9 cellular contexts compared by ENCODE assay signal in the genomic region with DNA sequence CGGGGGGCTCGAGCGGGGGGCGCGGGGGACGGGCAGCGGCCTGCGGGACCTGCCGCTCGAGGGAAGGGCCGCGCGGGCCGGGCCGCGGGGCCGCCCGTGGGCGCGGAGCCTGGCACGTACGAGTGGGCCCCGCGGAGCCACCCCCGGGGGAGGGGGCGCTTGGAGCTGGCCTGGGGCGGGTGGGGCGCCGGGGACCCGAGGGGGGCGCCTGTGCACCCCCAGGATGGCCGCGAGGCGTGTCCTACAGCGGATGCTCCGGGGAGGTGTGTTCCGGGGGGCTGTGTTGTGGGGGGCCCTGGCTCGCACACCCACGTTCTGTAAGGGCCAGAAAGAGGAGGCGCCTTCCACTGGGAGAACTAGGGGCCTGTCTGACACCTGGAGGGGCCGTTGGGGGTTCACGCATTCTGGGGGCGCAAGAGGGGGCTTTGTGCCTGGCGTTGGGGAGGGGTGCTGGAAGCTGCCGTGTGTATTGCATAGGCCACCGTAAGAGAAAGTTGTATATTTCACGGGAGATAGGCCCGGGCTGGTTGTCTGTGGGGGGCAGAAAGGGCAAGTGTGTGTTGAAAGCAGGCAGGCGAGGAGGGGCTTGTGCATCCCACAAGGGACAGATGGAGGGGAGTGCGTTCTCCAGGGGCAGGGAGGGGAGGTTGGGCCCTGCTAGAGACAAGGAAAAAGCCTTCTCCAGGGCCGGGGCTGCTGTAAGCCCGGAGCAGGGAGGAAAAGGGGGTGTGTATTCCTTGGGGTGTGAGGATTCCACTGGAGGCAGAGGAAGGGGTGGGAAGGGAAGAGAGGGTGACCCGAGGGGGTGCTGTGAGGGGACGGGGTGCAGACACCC. TPM values are rescaled to one million over a fixed set of nuclear protein-coding genes. Genes with fewer than 3 reads are reported as not detected.
DNase-seq lines count a peak whose midpoint lies in the region; ATAC-seq and TF ChIP-seq lines count a peak whose summit lies in the region.
"Had no signal": no experiment of that assay in that cellular context is flagged by ENCODE, and none has a peak within 500 bp of the region (broad histone marks: within the 10 kb centered on the region; RNA-seq: fewer than 3 reads in every experiment).

No MANE protein-coding gene starts in this region.

- no peaks in the 10 kb centered on the region for H3K9me3 ChIP-seq in cardiac muscle cell (ENCODE audit: low read depth)

- no peaks in the 10 kb centered on the region for H3K27me3 ChIP-seq in cardiac muscle cell

- H3K36me3 Mint-ChIP-seq in IgD-negative memory B cell = peaks cover under 1% of the 10 kb centered on the region
- H3K36me3 Mint-ChIP-seq in MCF 10A (ENCODE audit: insufficient read depth, unreplicated experiment) = peaks cover 7% of the 10 kb centered on the region
- H3K36me3 Mint-ChIP-seq in mesothelial cell of epicardium = peaks cover 7% of the 10 kb centered on the region

- no peak overlapping the region for H3K27ac ChIP-seq in cardiac muscle cell

- no TSS peak for BruUV-seq in MCF 10A (replicated peaks; lab: Mats Ljungman, UMichigan)

- H3K27me3 Mint-ChIP-seq in IgD-negative memory B cell (peaks cover 22% of the 10 kb centered on the region), MCF 10A (ENCODE audit: insufficient read depth, unreplicated experiment) (no peaks in the 10 kb centered on the region), mesothelial cell of epicardium (ENCODE audit: low read depth) (peaks cover 8% of the 10 kb centered on the region)

- H3K4me3 Mint-ChIP-seq in IgD-negative memory B cell = peak overlapping the region; percentile 58 to 83 (median 75)
- H3K4me3 Mint-ChIP-seq in MCF 10A (ENCODE audit: unreplicated experiment) = peak overlapping the region; percentile 67
- H3K4me3 Mint-ChIP-seq in mesothelial cell of epicardium = peak overlapping the region; percentile 88

- CTCF ChIA-PET in MCF 10A (lab: Yijun Ruan, JAX) = interaction anchor here (0.5 to 2.0 kb wide), 21 partner anchors 8 to 188 kb away, joined by 3 to 14 read pairs (median 3); a partner anchor contains a TSS

- peaks cover under 1 to 2% (median under 1%) of the 10 kb centered on the region in 3 donors for H3K9me3 Mint-ChIP-seq in IgD-negative memory B cell
- no peaks in the 10 kb centered on the region for H3K9me3 Mint-ChIP-seq in MCF 10A (ENCODE audit: unreplicated experiment)
- peaks cover 1% of the 10 kb centered on the region for H3K9me3 Mint-ChIP-seq in mesothelial cell of epicardium

- H3K4me1 ChIP-seq in cardiac muscle cell (ENCODE audit: low read depth) = peaks cover 7% of the 10 kb centered on the region

- peak overlapping the region; percentile 98 for H3K4me3 ChIP-seq in cardiac muscle cell

- POLR2A ChIA-PET in MCF 10A (lab: Yijun Ruan, JAX) = interaction anchor here (0.7 kb wide), 1 partner anchor 127 kb away, joined by 3 read pairs; no protein-coding TSS in a partner anchor

- TF ChIP-seq CTCF in cardiac muscle cell (IDR thresholded peaks at IDR 0.05; ENCODE audit: low read depth, low read length) = no peak
- no peak for TF ChIP-seq CTCF in MCF 10A (IDR thresholded peaks at IDR 0.05; ENCODE audit: unreplicated experiment)
- TF ChIP-seq CTCF in mesothelial cell of epicardium (IDR thresholded peaks at IDR 0.05; ENCODE audit: unreplicated experiment) = no peak

- ATAC-seq in Right ventricle myocardium superior (ENCODE audit: poor library complexity) = no peak

- DNase-seq in cardiac muscle cell (ENCODE audit: low read depth in 1 of 2, low spot score in 1 of 2) (peak; percentile 20 to 48), Right ventricle myocardium superior (no peak), MCF 10A (ENCODE audit: unreplicated experiment) (no peak), mesothelial cell of epicardium (ENCODE audit: low spot score in 2 of 2, unreplicated experiment in 2 of 2) (no peak), putamen (ENCODE audit: low spot score) (no peak), SW480 (ENCODE audit: low spot score) (no peak)
- DNase-seq in activated CD4-positive, CD25-positive, alpha-beta regulatory T cell (lab: John Stamatoyannopoulos, UW) = no peak

- no peaks in the 10 kb centered on the region for H3K36me3 ChIP-seq in cardiac muscle cell

- intact Hi-C loops in Right ventricle myocardium superior (cut with DNase I) (loop anchor here (5.0 kb wide), 1 partner anchor 59 kb away; no protein-coding TSS in a partner anchor), MCF 10A (cut with micrococcal nuclease) (loop anchor here (5.0 kb wide), 2 partner anchors 41 to 59 kb away; no protein-coding TSS in a partner anchor)

- H3K4me1 Mint-ChIP-seq in IgD-negative memory B cell = peaks cover 0 to 6% (median 3%) of the 10 kb centered on the region in 3 donors
- peaks cover 15% of the 10 kb centered on the region for H3K4me1 Mint-ChIP-seq in MCF 10A (ENCODE audit: insufficient read depth, unreplicated experiment)
- H3K4me1 Mint-ChIP-seq in mesothelial cell of epicardium = peaks cover 9% of the 10 kb centered on the region

- H3K27ac Mint-ChIP-seq in IgD-negative memory B cell (peak overlapping the region in 1 of 3 donors; percentile 51), MCF 10A (ENCODE audit: low read depth, unreplicated experiment) (no peak overlapping the region), mesothelial cell of epicardium (peak overlapping the region; percentile 75)

RNA-seq across cellular contexts. Expression of a gene that starts 0.7 kb away (rescaled TPM):
- 31.0 and 32.0 TPM in 2 replicates for total RNA-seq in cardiac muscle cell
- polyA plus RNA-seq in cardiac muscle cell = 14.6 and 19.8 TPM in 2 replicates
- 2.7 TPM for total RNA-seq in Right ventricle myocardium superior
- polyA plus RNA-seq in IgD-negative memory B cell = 0.39 TPM
- total RNA-seq in MCF 10A (2022) = 0.44 and 1.3 TPM in 2 replicates
- 15.4 to 16.7 TPM (median 16.1 TPM) in 3 replicates for total RNA-seq in mesothelial cell of epicardium

RNA-seq across cellular contexts. Expression of a gene that starts 14.9 kb away (rescaled TPM):
- total RNA-seq in cardiac muscle cell = 9.9 and 10.1 TPM in 2 replicates
- 23.4 and 24.3 TPM in 2 replicates for polyA plus RNA-seq in cardiac muscle cell
- 11.8 TPM for total RNA-seq in Right ventricle myocardium superior
- 11.3 TPM for polyA plus RNA-seq in IgD-negative memory B cell
- 11.0 and 11.4 TPM in 2 replicates for total RNA-seq in MCF 10A (2022)
- total RNA-seq in mesothelial cell of epicardium = 13.1 to 14.8 TPM (median 14.6 TPM) in 3 replicates

RNA-seq across cellular contexts. Expression of a gene that starts 15.1 kb away (rescaled TPM):
- total RNA-seq in cardiac muscle cell = 63.9 and 100.0 TPM in 2 replicates
- polyA plus RNA-seq in cardiac muscle cell = 141 and 170 TPM in 2 replicates
- 74.8 TPM for total RNA-seq in Right ventricle myocardium superior
- 137 TPM for polyA plus RNA-seq in IgD-negative memory B cell
- total RNA-seq in MCF 10A (2022) = 71.5 and 81.9 TPM in 2 replicates
- 64.2 to 70.2 TPM (median 69.1 TPM) in 3 replicates for total RNA-seq in mesothelial cell of epicardium

RNA-seq across cellular contexts. Expression of a gene that starts 44.0 kb away (rescaled TPM):
- total RNA-seq in cardiac muscle cell = 0.07 and 1.8 TPM in 2 replicates
- 1.2 and 1.7 TPM in 2 replicates for polyA plus RNA-seq in cardiac muscle cell
- total RNA-seq in Right ventricle myocardium superior = 6.9 TPM
- not detected for polyA plus RNA-seq in IgD-negative memory B cell
- total RNA-seq in MCF 10A (2022) = 1.5 TPM in 1 of 2 replicates, not detected in the other
- total RNA-seq in mesothelial cell of epicardium = 1.5 to 2.6 TPM (median 2.0 TPM) in 3 replicates
- total RNA-seq: frontal cortex had no signal

RNA-seq across cellular contexts. Expression of a gene that starts 51.1 kb away (rescaled TPM):
- total RNA-seq in cardiac muscle cell (14.4 and 20.6 TPM in 2 replicates), Right ventricle myocardium superior (1.7 TPM), MCF 10A (2022) (21.9 and 24.2 TPM in 2 replicates), mesothelial cell of epicardium (12.5 to 15.5 TPM (median 13.2 TPM) in 3 replicates)
- polyA plus RNA-seq in cardiac muscle cell (9.8 and 11.8 TPM in 2 replicates), IgD-negative memory B cell (1.6 TPM)

Comparison
In these comparisons a context has a peak if more than half of its experiments do, and no peak if none do; other contexts are left out.
1. DNase-seq: peak in cardiac muscle cell (2 of 2); none in Right ventricle myocardium superior (single experiment), MCF 10A (single experiment), mesothelial cell of epicardium (0 of 2), putamen (single experiment), SW480 (single experiment) and activated CD4-positive, CD25-positive, alpha-beta regulatory T cell (0 of 4).
2. Peak in every context shown above with its lines, with median percentiles within 50 percentile points of each other: H3K4me3 Mint-ChIP-seq.